Comparison of ENCODE assay signal across 10 cellular contexts in the genomic region with DNA sequence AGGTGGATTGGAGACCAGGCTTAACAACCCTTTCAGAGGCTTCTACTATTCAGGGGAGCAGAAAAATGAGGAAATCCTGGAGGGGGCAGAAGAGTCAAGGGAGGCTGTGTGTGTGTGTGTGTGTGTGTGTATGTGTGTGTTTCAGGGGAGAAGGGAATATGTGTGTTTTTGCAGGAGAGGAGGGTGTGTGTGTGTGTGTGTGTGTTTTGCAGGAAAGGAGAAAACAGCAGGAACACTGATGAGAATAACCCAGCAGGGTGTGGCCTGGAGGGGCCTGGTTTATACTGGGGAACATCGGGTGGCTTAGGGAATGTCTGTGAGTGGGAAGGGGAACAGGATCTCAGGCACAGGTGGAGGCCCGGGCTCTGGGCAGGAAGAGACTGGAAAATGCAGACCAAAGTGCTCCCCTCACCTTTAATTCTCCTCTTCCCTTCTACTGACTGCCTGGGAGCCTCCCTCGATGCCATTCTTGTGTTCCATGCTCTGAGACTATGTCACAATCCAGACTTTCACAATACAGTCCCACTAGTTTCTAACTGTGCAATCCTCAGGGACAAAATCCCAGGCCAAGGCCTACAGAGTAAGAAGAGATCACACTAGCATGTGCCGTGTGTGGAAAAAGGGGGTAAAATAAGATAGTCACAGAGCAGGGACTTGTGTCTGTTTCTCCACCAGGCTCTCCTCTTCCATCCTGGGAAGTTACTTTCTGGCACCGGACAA. TPM values are rescaled to one million over a fixed set of nuclear protein-coding genes. Genes with fewer than 3 reads are reported as not detected.
A peak's percentile ranks its signal among the peaks of the same experiment; 100 is the strongest.
DNase-seq lines count a peak whose midpoint lies in the region; ATAC-seq and TF ChIP-seq lines count a peak whose summit lies in the region.
"Had no signal": no experiment of that assay in that cellular context is flagged by ENCODE, and none has a peak within 500 bp of the region (broad histone marks: within the 10 kb centered on the region; RNA-seq: fewer than 3 reads in every experiment).

No MANE protein-coding gene starts in this region.

- no peak overlapping the region for H3K9ac ChIP-seq in parathyroid adenoma

- no peak overlapping the region for H2AFZ ChIP-seq in parathyroid adenoma

- TF ChIP-seq CTCF in fibroblast of villous mesenchyme (IDR thresholded peaks at IDR 0.05; ENCODE audit: insufficient read depth, low read depth, low read length) (no peak), parathyroid adenoma (IDR thresholded peaks at IDR 0.05) (no peak)

- DNase-seq in COLO668 (lab: John Stamatoyannopoulos, UW; ENCODE audit: unreplicated experiment): peak; percentile 41
- peak; percentile 95 for DNase-seq in NCI-H69 (lab: John Stamatoyannopoulos, UW)
- DNase-seq in fibroblast of villous mesenchyme (ENCODE audit: low read depth): peak; percentile 72
- no peak for DNase-seq in GM19238 (ENCODE audit: insufficient read length, low spot score)
- no peak for DNase-seq in foreskin melanocyte
- no peak for DNase-seq in NCI-H774 (lab: John Stamatoyannopoulos, UW)
- DNase-seq: NCI-H446 treated with DMSO at 0.1 percent for 48 hours had no signal

- H3K4me2 ChIP-seq in parathyroid adenoma (ENCODE audit: low read length): peak overlapping the region; percentile 47

- no peaks in the 10 kb centered on the region for H3K9me3 ChIP-seq in parathyroid adenoma (ENCODE audit: control insufficient read depth, low read length)

- no peaks in the 10 kb centered on the region for H3K36me3 ChIP-seq in parathyroid adenoma (ENCODE audit: control insufficient read depth, insufficient read depth, low read length)

- H3K4me1 ChIP-seq in parathyroid adenoma: peaks cover 53% of the 10 kb centered on the region

- peak overlapping the region; percentile 74 for H3K27ac ChIP-seq in parathyroid adenoma

- H3K79me2 ChIP-seq in parathyroid adenoma: peaks cover 49% of the 10 kb centered on the region

- H3K27me3 ChIP-seq in parathyroid adenoma (ENCODE audit: control insufficient read depth, insufficient read depth, low read length): no peaks in the 10 kb centered on the region

- H3K4me3 ChIP-seq in fibroblast of villous mesenchyme (ENCODE audit: low read depth, low read length): no peak overlapping the region
- no peak overlapping the region for H3K4me3 ChIP-seq in parathyroid adenoma (ENCODE audit: low read depth, low read length)

- no peak for ATAC-seq in GM19351 (IDR thresholded peaks at IDR 0.05; ENCODE audit: unreplicated experiment)

RNA-seq across cellular contexts. Expression of a gene that starts 10.0 kb away (rescaled TPM):
- 35.4 and 114 TPM in 2 replicates for total RNA-seq in fibroblast of villous mesenchyme
- total RNA-seq: G401 had no signal

RNA-seq across cellular contexts. Expression of a gene that starts 33.8 kb away (rescaled TPM):
- not detected in 2 replicates for total RNA-seq in fibroblast of villous mesenchyme
- total RNA-seq: G401 had no signal

Comparison
In these comparisons a context has a peak if more than half of its experiments do, and no peak if none do; other contexts are left out.
1. DNase-seq: peak in COLO668 (single experiment), NCI-H69 (single experiment) and fibroblast of villous mesenchyme (single experiment); none in GM19238 (single experiment), foreskin melanocyte (single experiment) and NCI-H774 (single experiment).